In genomic region chr15:29819979-29820801, GRCh38 we compare ENCODE assay signal across 9 cellular contexts. TPM values are rescaled to one million over a fixed set of nuclear protein-coding genes. Genes with fewer than 3 reads are reported as not detected.
DNase-seq lines count a peak whose midpoint lies in the region; ATAC-seq and TF ChIP-seq lines count a peak whose summit lies in the region.
"Had no signal": no experiment of that assay in that cellular context is flagged by ENCODE, and none has a peak within 500 bp of the region (broad histone marks: within the 10 kb centered on the region; RNA-seq: fewer than 3 reads in every experiment).

No MANE protein-coding gene starts in this region.

- peaks cover 62% of the 10 kb centered on the region for H3K27me3 Mint-ChIP-seq in activated naive CD4-positive, alpha-beta T cell treated with anti-CD3 and anti-CD28 coated beads for 36 hours (ENCODE audit: low read depth)

- CTCF ChIA-PET in activated naive CD4-positive, alpha-beta T cell treated with anti-CD3 and anti-CD28 coated beads for 36 hours (lab: Charles Lee) = interaction anchor here (0.6 to 1.0 kb wide), 2 partner anchors 106 to 161 kb away, joined by 3 to 4 read pairs; no protein-coding TSS in a partner anchor

- peaks cover 7% of the 10 kb centered on the region for H3K36me3 Mint-ChIP-seq in activated naive CD4-positive, alpha-beta T cell treated with anti-CD3 and anti-CD28 coated beads for 36 hours (ENCODE audit: low read depth)

- peaks cover 16% of the 10 kb centered on the region for H3K4me1 Mint-ChIP-seq in activated naive CD4-positive, alpha-beta T cell treated with anti-CD3 and anti-CD28 coated beads for 36 hours (ENCODE audit: low read depth)

- H3K9me3 ChIP-seq in left lung (no peaks in the 10 kb centered on the region), spleen (peaks cover 0 to 29% (median 2%) of the 10 kb centered on the region in 8 donors)

- H3K27me3 ChIP-seq in left lung (peaks cover 4 to 66% of the 10 kb centered on the region in 2 donors), spleen (replicated peaks in 1 of 7) (peaks cover 0 to 88% (median 34%) of the 10 kb centered on the region in 7 donors)

- DNase-seq in HFF-Myc (ENCODE audit: extremely low read depth, low read depth) (no peak), cardiac fibroblast (ENCODE audit: low read depth in 2 of 2) (no peak), left lung (no peak), spleen (no peak), hypothalamus (lab: John Stamatoyannopoulos, UW) (no peak), T-helper 1 cell (no peak)
- no peak for DNase-seq in activated naive CD4-positive, alpha-beta T cell treated with anti-CD3 and anti-CD28 coated beads for 36 hours
- DNase-seq: stimulated activated CD4-positive, alpha-beta T cell treated with anti-CD3 and anti-CD28 coated beads, Interleukin-15, amount 100 ng/mL, for 24 hours had no signal

- H3K4me3 ChIP-seq in HFF-Myc (replicated peaks; ENCODE audit: low read depth, low read length) (peak overlapping the region; percentile 62), cardiac fibroblast (replicated peaks in 1 of 2; ENCODE audit: low read depth in 2 of 2, low read length in 2 of 2) (peak overlapping the region; percentile 77 to 91), left lung (peak overlapping the region; percentile 59 to 73), spleen (peak overlapping the region in 7 of 8 donors; percentile 19 to 74 (median 50))

- ATAC-seq in left lung (no peak), GM18909 (IDR thresholded peaks at IDR 0.05; ENCODE audit: poor library complexity, unreplicated experiment) (no peak)

- H3K27ac Mint-ChIP-seq in activated naive CD4-positive, alpha-beta T cell treated with anti-CD3 and anti-CD28 coated beads for 36 hours = no peak overlapping the region

- no peak for TF ChIP-seq POLR2A in spleen (IDR thresholded peaks at IDR 0.05)

- intact Hi-C loops in left lung (cut with DNase I) = no loop called here
- intact Hi-C loops in spleen (cut with DNase I; ENCODE audit: low total_unique reads) = no loop called here
- intact Hi-C loops in activated naive CD4-positive, alpha-beta T cell treated with anti-CD3 and anti-CD28 coated beads for 36 hours (cut with micrococcal nuclease) = loop anchor here (10.0 kb wide), 1 partner anchor 885 kb away; no protein-coding TSS in a partner anchor

- H3K9me3 Mint-ChIP-seq in activated naive CD4-positive, alpha-beta T cell treated with anti-CD3 and anti-CD28 coated beads for 36 hours = peaks cover 18% of the 10 kb centered on the region

- no peak overlapping the region for H3K4me3 Mint-ChIP-seq in activated naive CD4-positive, alpha-beta T cell treated with anti-CD3 and anti-CD28 coated beads for 36 hours

- H3K36me3 ChIP-seq in left lung (no peaks in the 10 kb centered on the region), spleen (no peaks in the 10 kb centered on the region)

- TF ChIP-seq CTCF in HFF-Myc (IDR thresholded peaks at IDR 0.05; ENCODE audit: low read depth, low read length, missing control alignments) (no peak), cardiac fibroblast (IDR thresholded peaks at IDR 0.05; ENCODE audit: low read depth, low read length) (no peak), left lung (IDR thresholded peaks at IDR 0.05) (no peak), spleen (IDR thresholded peaks at IDR 0.05 in 8 of 11, conservative IDR thresholded peaks at IDR 0.05 in 3 of 11) (no peak)

- WGBS in spleen, 5 donors = 39 to 48% (median 44%) methylated on average over 9 of the region's 9 CpGs

- H3K4me1 ChIP-seq in left lung = peaks cover 10 to 19% of the 10 kb centered on the region in 2 donors
- peaks cover 3 to 39% (median 16%) of the 10 kb centered on the region in 6 donors for H3K4me1 ChIP-seq in spleen

- H3K27ac ChIP-seq in left lung (peak overlapping the region; percentile 92 to 94), spleen (peak overlapping the region in 3 of 8 donors; percentile 88 to 94 (median 88))

RNA-seq across cellular contexts. Expression of gene TJP1, which starts 2.1 kb away (rescaled TPM):
- total RNA-seq in left lung (100 to 1,000 TPM in 1 of 2 donors, 10 to 100 TPM in 1; 82.9 to 128 TPM), spleen (10 to 100 TPM; 39.0 to 71.8 (median 55.7) TPM)
- polyA plus RNA-seq in spleen = 1 to 10 TPM; 2.9 to 8.2 (median 3.7) TPM
- not detected for total RNA-seq in activated naive CD4-positive, alpha-beta T cell treated with anti-CD3 and anti-CD28 coated beads for 36 hours

Comparison
In these comparisons a context has a peak if more than half of its experiments do, and no peak if none do; other contexts are left out.
1. RNA of gene TJP1, which starts 2.1 kb away (total RNA-seq): 82.9 to 128 TPM in left lung and 39.0 to 71.8 TPM in spleen; not detected in activated naive CD4-positive, alpha-beta T cell treated with anti-CD3 and anti-CD28 coated beads for 36 hours; every median in the first group is over 10 times any median in the second.
2. Peak in every context shown above with its lines, with median percentiles within 50 percentile points of each other: H3K4me3 ChIP-seq.